Comparison of ENCODE assay signal across 8 cellular contexts in genomic region chr10:87790185-87790584, GRCh38.
"Had no signal": no experiment of that assay in that cellular context is flagged by ENCODE, and none has a peak within 500 bp of the region (broad histone marks: within the 10 kb centered on the region; RNA-seq: fewer than 3 reads in every experiment).

No MANE protein-coding gene starts in this region.

- DNase-seq: H7, Karpas-422, KBM-7 had no signal

- ATAC-seq: GM23338, HCT116 had no signal

- H3K4me2 ChIP-seq: GM23338, KMS-11 had no signal

- H3K4me3 ChIP-seq: GM23338, HAP-1 had no signal

- H3K27ac ChIP-seq: KMS-11 had no signal

- H3K9ac ChIP-seq: KMS-11 had no signal

- H2AFZ ChIP-seq: GM23338 had no signal

- H3K9me3 ChIP-seq: HAP-1 had no signal

- FAIRE-seq: HTR-8/SVneo had no signal
